ENCODE assay signal across 20 cellular contexts in the genomic region with DNA sequence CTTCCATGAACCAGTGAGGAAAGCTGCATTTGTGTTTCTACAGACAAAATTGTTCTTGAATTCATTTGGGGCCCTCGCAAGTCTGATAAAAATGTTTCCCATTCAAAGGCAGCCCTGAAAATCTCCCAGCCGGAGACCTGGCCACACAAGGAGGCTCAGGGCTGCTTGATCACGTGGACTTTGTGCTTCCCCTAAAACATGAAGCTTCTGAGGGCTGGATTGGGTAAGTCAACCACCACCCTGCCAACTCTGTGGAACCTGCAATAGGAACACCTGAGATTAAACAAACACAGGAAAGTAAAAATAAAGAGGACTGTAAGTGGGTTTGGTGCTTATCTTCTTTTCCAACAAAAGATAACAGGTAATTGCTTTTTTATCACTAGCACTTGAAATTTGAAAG.
"Had no signal": no experiment of that assay in that cellular context is flagged by ENCODE, and none has a peak within 500 bp of the region (broad histone marks: within the 10 kb centered on the region; RNA-seq: fewer than 3 reads in every experiment).

No MANE protein-coding gene starts in this region.

- DNase-seq: KBM-7, MV-4-11, NCI-H1048, NCI-H1105, NCI-H1417, NCI-H1436 treated with DMSO at 0.1 percent for 48 hours, NCI-H187, NCI-H2081, NCI-H2107, NCI-H2227 treated with DMSO at 0.1 percent for 48 hours, NCI-H524, NCI-H526 treated with DMSO at 0.1 percent for 48 hours, NCI-H82, PC-3, SHP77, SK-N-SH, SW 1271, T-cell had no signal

- H3K27ac ChIP-seq: RWPE1 had no signal

- ATAC-seq: Panc1, PC-3, T-cell had no signal

- H3K9me3 ChIP-seq: SK-N-SH had no signal
